In genomic region chr5:149740341-149740740, GRCh38 we compare ENCODE assay signal across 19 cellular contexts.
"Had no signal": no experiment of that assay in that cellular context is flagged by ENCODE, and none has a peak within 500 bp of the region (broad histone marks: within the 10 kb centered on the region; RNA-seq: fewer than 3 reads in every experiment).

No MANE protein-coding gene starts in this region.

- H3K27me3 ChIP-seq: heart right ventricle, spleen, tibial nerve, vagina had no signal

- H3K4me1 Mint-ChIP-seq: activated CD4-positive, alpha-beta T cell treated with anti-CD3 and anti-CD28 coated beads, Interleukin-2, amount 10 ng/mL, durations not matched to agents 7 days and 5 days; nephron had no signal

- H3K27me3 Mint-ChIP-seq: activated CD4-positive, alpha-beta T cell treated with anti-CD3 and anti-CD28 coated beads, Interleukin-2, amount 10 ng/mL, durations not matched to agents 7 days and 5 days; activated T-cell treated with anti-CD3 and anti-CD28 coated beads, Interleukin-2, amount 50 U/mL, for 24 hours; stimulated activated naive B cell treated with anti-CD40 and anti-IgM and Interleukin-4, amounts not matched to agents 10 μg/mL and 1 μg/mL and 100 μg/mL, for 72 hours had no signal

- H3K36me3 Mint-ChIP-seq: brain had no signal

- H3K9me3 Mint-ChIP-seq: activated CD4-positive, alpha-beta T cell treated with anti-CD3 and anti-CD28 coated beads, Interleukin-2, amount 10 ng/mL, durations not matched to agents 7 days and 5 days; activated naive CD4-positive, alpha-beta T cell treated with anti-CD3 and anti-CD28 coated beads for 36 hours; activated T-cell treated with anti-CD3 and anti-CD28 coated beads, Interleukin-2, amount 50 U/mL, for 24 hours; brain; nephron; stimulated activated naive B cell treated with anti-CD40 and anti-IgM and Interleukin-4, amounts not matched to agents 10 μg/mL and 1 μg/mL and 100 μg/mL, for 72 hours had no signal

- H3K4me3 ChIP-seq: coronary artery, heart right ventricle, spleen, tibial nerve, vagina had no signal

- H3K4me3 Mint-ChIP-seq: activated CD4-positive, alpha-beta T cell treated with anti-CD3 and anti-CD28 coated beads, Interleukin-2, amount 10 ng/mL, durations not matched to agents 7 days and 5 days; activated CD8-positive, alpha-beta T cell treated with anti-CD3 and anti-CD28 coated beads, Interleukin-2, amount 10 ng/mL, durations not matched to agents 7 days and 5 days; activated naive CD4-positive, alpha-beta T cell treated with anti-CD3 and anti-CD28 coated beads for 36 hours; activated T-cell treated with anti-CD3 and anti-CD28 coated beads, Interleukin-2, amount 50 U/mL, for 24 hours; nephron; stimulated activated naive B cell treated with anti-CD40 and anti-IgM and Interleukin-4, amounts not matched to agents 10 μg/mL and 1 μg/mL and 100 μg/mL, for 72 hours had no signal

- H3K4me1 ChIP-seq: tibial nerve had no signal

- ATAC-seq: activated CD4-positive, CD25-positive, alpha-beta regulatory T cell treated with anti-CD3 and anti-CD28 coated beads, Interleukin-2, amount 50 U/mL, for 24 hours; activated CD8-positive, alpha-beta T cell treated with anti-CD3 and anti-CD28 coated beads, Interleukin-2, amount 10 ng/mL, durations not matched to agents 7 days and 5 days; stimulated activated naive B cell treated with anti-CD40 and anti-IgM and Interleukin-4, amounts not matched to agents 10 μg/mL and 1 μg/mL and 100 μg/mL, for 72 hours had no signal

- H3K9me3 ChIP-seq: heart right ventricle, spleen, tibial nerve, vagina had no signal

- H3K27ac ChIP-seq: coronary artery, spleen, tibial nerve, vagina had no signal

- DNase-seq: activated CD4-positive, alpha-beta T cell treated with anti-CD3 and anti-CD28 coated beads, Interleukin-2, amount 10 ng/mL, durations not matched to agents 7 days and 5 days; activated CD8-positive, alpha-beta T cell treated with anti-CD3 and anti-CD28 coated beads, Interleukin-2, amount 10 ng/mL, durations not matched to agents 7 days and 5 days; activated naive CD4-positive, alpha-beta T cell treated with anti-CD3 and anti-CD28 coated beads for 36 hours; activated T-cell treated with anti-CD3 and anti-CD28 coated beads, Interleukin-2, amount 50 U/mL, for 24 hours; central memory CD4-positive, alpha-beta T cell; effector CD4-positive, alpha-beta T cell; heart right ventricle; kidney glomerular epithelial cell; spleen; stimulated activated CD4-positive, alpha-beta T cell treated with anti-CD3 and anti-CD28 coated beads, Interleukin-4, amount 100 ng/mL, for 4 hours; stimulated activated naive B cell treated with anti-CD40 and anti-IgM and Interleukin-4, amounts not matched to agents 10 μg/mL and 1 μg/mL and 100 μg/mL, for 72 hours; T-helper 1 cell; T1000 had no signal

- H3K36me3 ChIP-seq: spleen, tibial nerve, vagina had no signal
